8 cellular contexts compared by ENCODE assay signal in the genomic region with DNA sequence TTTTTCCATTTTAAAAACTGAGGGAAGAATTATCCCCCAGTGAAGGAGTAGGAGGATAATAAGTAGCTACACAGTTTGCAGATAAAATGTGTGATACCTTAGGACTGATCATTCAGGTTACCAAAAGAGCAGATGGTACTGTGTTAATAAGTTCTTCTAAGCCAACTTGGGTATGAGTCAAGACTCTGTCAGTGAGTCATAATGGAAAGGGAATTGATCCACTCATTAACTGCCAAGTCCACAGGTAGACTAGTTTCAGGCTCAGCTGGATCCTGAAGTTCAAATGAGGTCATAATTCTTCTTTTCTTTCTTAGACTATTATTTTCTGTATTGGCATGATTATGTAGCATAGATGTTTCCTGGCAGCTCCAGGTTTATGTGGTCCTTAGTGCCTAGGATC.
DNase-seq lines count a peak whose midpoint lies in the region; ATAC-seq lines count a peak whose summit lies in the region.

No MANE protein-coding gene starts in this region.

- peak; percentile 67 for DNase-seq in HPDE6-E6E7 (ENCODE audit: extremely low spot score)
- DNase-seq in left colon = no peak
- no peak for DNase-seq in middle frontal gyrus (ENCODE audit: extremely low spot score, low spot score)
- DNase-seq in C1 segment of cervical spinal cord (lab: John Stamatoyannopoulos, UW) = no peak
- no peak for DNase-seq in foreskin melanocyte
- no peak for DNase-seq in G401 (ENCODE audit: low spot score)

- intact Hi-C loops in left colon (cut with DNase I, micrococcal nuclease) = no loop called here

- in situ Hi-C loops in G401 (cut with HindIII; ENCODE audit: low sequenced_read_pairs) = no loop called here

- peak; percentile 87 for ATAC-seq in GM18861 (IDR thresholded peaks at IDR 0.05; ENCODE audit: unreplicated experiment)
- ATAC-seq in GM21825 (IDR thresholded peaks at IDR 0.05; ENCODE audit: unreplicated experiment) = peak; percentile 77
- peak; percentile 53 for ATAC-seq in left colon
